Comparison of ENCODE assay signal across 12 cellular contexts in the genomic region with DNA sequence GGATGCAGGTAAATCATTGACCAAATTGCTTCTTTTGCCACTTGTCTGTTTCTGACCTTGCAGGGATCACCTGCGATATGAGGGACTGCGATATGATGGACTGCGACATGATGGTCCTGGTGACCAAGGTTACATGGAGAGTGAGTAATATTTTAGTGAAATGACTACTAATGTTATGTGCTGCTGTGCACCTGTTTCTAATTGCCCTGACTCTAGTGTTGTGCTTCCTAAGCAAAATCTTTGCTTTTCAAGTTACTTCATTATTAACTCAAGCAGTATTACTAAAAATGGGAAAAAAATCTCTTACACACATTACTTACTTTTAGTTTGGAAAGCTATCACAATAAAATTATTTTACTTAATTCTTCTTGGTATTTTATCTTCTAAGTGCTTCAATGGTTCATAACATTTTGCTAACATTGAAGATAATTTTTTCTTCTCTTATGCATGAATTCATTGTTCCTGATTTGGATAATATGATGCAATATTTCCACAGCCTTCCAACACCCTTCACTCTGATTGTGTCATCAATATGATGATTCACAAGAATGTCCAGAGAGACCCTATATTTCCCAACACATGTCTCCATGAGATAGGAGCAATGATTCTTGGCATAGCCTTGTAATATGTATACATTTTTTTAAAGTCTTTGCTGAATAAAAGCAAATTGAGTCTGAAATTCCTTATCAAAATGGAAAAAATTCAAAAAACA.
DNase-seq lines count a peak whose midpoint lies in the region; ATAC-seq and TF ChIP-seq lines count a peak whose summit lies in the region.
"Had no signal": no experiment of that assay in that cellular context is flagged by ENCODE, and none has a peak within 500 bp of the region (broad histone marks: within the 10 kb centered on the region; RNA-seq: fewer than 3 reads in every experiment).

No MANE protein-coding gene starts in this region.

- DNase-seq in SIG-M5 treated with dmso at 0.1 percent for 504 hours (lab: John Stamatoyannopoulos, UW; ENCODE audit: unreplicated experiment), result peak; percentile 57
- no peak for DNase-seq in SIG-M5 (lab: John Stamatoyannopoulos, UW)
- peak; percentile 0 for DNase-seq in SK-MEL-5 (ENCODE audit: low read depth, low spot score)
- DNase-seq in fibroblast of villous mesenchyme (ENCODE audit: low read depth), result peak; percentile 81
- peak; percentile 76 for DNase-seq in stromal cell of bone marrow (ENCODE audit: low read depth)
- no peak for DNase-seq in SHP77 treated with DMSO at 0.1 percent for 48 hours (lab: John Stamatoyannopoulos, UW)
- DNase-seq in stimulated activated CD4-positive, alpha-beta T cell treated with anti-CD3 and anti-CD28 coated beads, Interleukin-4, amount 100 ng/mL, for 24 hours, result no peak
- DNase-seq: colonic mucosa; kidney glomerular epithelial cell; naive thymus-derived CD8-positive, alpha-beta T cell had no signal

- in situ Hi-C loops in SK-MEL-5 (cut with HindIII; ENCODE audit: low pct_unique_long_range_greater_than_20kb, low sequenced_read_pairs), result no loop called here

- ATAC-seq in GM21390 (IDR thresholded peaks at IDR 0.05; ENCODE audit: unreplicated experiment), result no peak
- ATAC-seq: naive thymus-derived CD8-positive, alpha-beta T cell had no signal

- no peak overlapping the region for H3K4me3 ChIP-seq in fibroblast of villous mesenchyme (ENCODE audit: low read depth, low read length)
- H3K4me3 ChIP-seq: colonic mucosa, skin epidermis had no signal

- TF ChIP-seq CTCF in fibroblast of villous mesenchyme (IDR thresholded peaks at IDR 0.05; ENCODE audit: insufficient read depth, low read depth, low read length), result no peak

Comparison
In these comparisons a context has a peak if more than half of its experiments do, and no peak if none do; other contexts are left out.
1. DNase-seq: peak in SIG-M5 treated with dmso at 0.1 percent for 504 hours (single experiment), SK-MEL-5 (single experiment), fibroblast of villous mesenchyme (single experiment) and stromal cell of bone marrow (single experiment); none in SIG-M5 (single experiment), SHP77 treated with DMSO at 0.1 percent for 48 hours (single experiment) and stimulated activated CD4-positive, alpha-beta T cell treated with anti-CD3 and anti-CD28 coated beads, Interleukin-4, amount 100 ng/mL, for 24 hours (single experiment).